In genomic region chrX:6813836-6814370, GRCh38 we compare ENCODE assay signal across 2 cellular contexts.
TF ChIP-seq lines count a peak whose summit lies in the region.

No MANE protein-coding gene starts in this region.

TF ChIP-seq in SK-N-SH, 30 proteins besides CTCF, POLR2A, EP300 and RAD21:
- TF ChIP-seq REST (IDR thresholded peaks at IDR 0.05; ENCODE audit: low read depth, low read length) (peak; percentile 18; the same call in 1 of the 2 replicates), EZH2phosphoT487 (IDR thresholded peaks at IDR 0.05; ENCODE audit: borderline replicate concordance, low read depth) (no peak)

TF ChIP-seq in SK-N-SH treated with all-trans-retinoic acid at 6 μM for 48 hours, 23 proteins besides CTCF, POLR2A, EP300 and RAD21 (continued from another document):
- TF ChIP-seq TSHZ2 (CRISPR knock-in tag; IDR thresholded peaks at IDR 0.05) = no peak
- TF ChIP-seq PATZ1 (CRISPR knock-in tag; IDR thresholded peaks at IDR 0.05; ENCODE audit: borderline replicate concordance) = no peak
- no peak for TF ChIP-seq ZFP30 (CRISPR knock-in tag; IDR thresholded peaks at IDR 0.05)
- no peak for TF ChIP-seq PPARA (CRISPR knock-in tag; IDR thresholded peaks at IDR 0.05; ENCODE audit: borderline replicate concordance)
- TF ChIP-seq BACH2 (CRISPR knock-in tag; IDR thresholded peaks at IDR 0.05; ENCODE audit: borderline replicate concordance) = no peak
- TF ChIP-seq ARNTL (CRISPR knock-in tag; IDR thresholded peaks at IDR 0.05; ENCODE audit: borderline replicate concordance, low read depth) = no peak
- TF ChIP-seq CREB5 (CRISPR knock-in tag; IDR thresholded peaks at IDR 0.05; ENCODE audit: low read depth) = no peak
- no peak for TF ChIP-seq ZC3H10 (CRISPR knock-in tag; IDR thresholded peaks at IDR 0.05)
